Comparison of ENCODE assay signal across 10 cellular contexts in genomic region chr17:79845601-79845949, GRCh38. TPM values are rescaled to one million over a fixed set of nuclear protein-coding genes. Genes with fewer than 3 reads are reported as not detected.
DNase-seq lines count a peak whose midpoint lies in the region; ATAC-seq and TF ChIP-seq lines count a peak whose summit lies in the region.
"Had no signal": no experiment of that assay in that cellular context is flagged by ENCODE, and none has a peak within 500 bp of the region (broad histone marks: within the 10 kb centered on the region; RNA-seq: fewer than 3 reads in every experiment).

No MANE protein-coding gene starts in this region.

- DNase-seq in ELR (ENCODE audit: low read depth): peak; percentile 27
- DNase-seq in RPMI7951 (ENCODE audit: low read depth): peak; percentile 67
- DNase-seq in foreskin melanocyte: peak; percentile 80
- DNase-seq in psoas muscle: no peak
- no peak for DNase-seq in activated naive CD4-positive, alpha-beta T cell treated with anti-CD3 and anti-CD28 coated beads, Interleukin-2, amount 10 ng/mL, durations not matched to agents 7 days and 5 days
- no peak for DNase-seq in foreskin keratinocyte
- DNase-seq: activated CD4-positive, alpha-beta T cell treated with anti-CD3 and anti-CD28 coated beads for 48 hours had no signal

- peaks cover 22% of the 10 kb centered on the region for H3K4me1 ChIP-seq in psoas muscle
- H3K4me1 ChIP-seq in foreskin keratinocyte: peaks cover 5% of the 10 kb centered on the region

- no peaks in the 10 kb centered on the region for H3K36me3 ChIP-seq in psoas muscle (ENCODE audit: insufficient read depth in 1 of 2, low read depth in 1 of 2)

- no peak overlapping the region for H3K4me3 ChIP-seq in psoas muscle

- H3K9me3 Mint-ChIP-seq in activated naive CD4-positive, alpha-beta T cell treated with anti-CD3 and anti-CD28 coated beads, Interleukin-2, amount 10 ng/mL, durations not matched to agents 7 days and 5 days: no peaks in the 10 kb centered on the region
- H3K9me3 Mint-ChIP-seq: central memory CD8-positive, alpha-beta T cell had no signal

- H3K27me3 ChIP-seq in psoas muscle (ENCODE audit: insufficient read depth in 3 of 3, low read length in 2 of 3) (peaks cover 0 to 93% (median 29%) of the 10 kb centered on the region in 3 donors), foreskin keratinocyte (peaks cover 36% of the 10 kb centered on the region)

- H3K27ac Mint-ChIP-seq in activated naive CD4-positive, alpha-beta T cell treated with anti-CD3 and anti-CD28 coated beads, Interleukin-2, amount 10 ng/mL, durations not matched to agents 7 days and 5 days: no peak overlapping the region

- H3K36me3 Mint-ChIP-seq in activated naive CD4-positive, alpha-beta T cell treated with anti-CD3 and anti-CD28 coated beads, Interleukin-2, amount 10 ng/mL, durations not matched to agents 7 days and 5 days: peaks cover 3% of the 10 kb centered on the region

- no peak overlapping the region for H3K4me3 Mint-ChIP-seq in activated naive CD4-positive, alpha-beta T cell treated with anti-CD3 and anti-CD28 coated beads, Interleukin-2, amount 10 ng/mL, durations not matched to agents 7 days and 5 days

- peaks cover 27% of the 10 kb centered on the region for H3K4me1 Mint-ChIP-seq in activated naive CD4-positive, alpha-beta T cell treated with anti-CD3 and anti-CD28 coated beads, Interleukin-2, amount 10 ng/mL, durations not matched to agents 7 days and 5 days

- ATAC-seq in psoas muscle (no peak), HG02840 (IDR thresholded peaks at IDR 0.05; ENCODE audit: low FRiP score, unreplicated experiment) (no peak), foreskin keratinocyte (no peak), GM19035 (IDR thresholded peaks at IDR 0.05; ENCODE audit: unreplicated experiment) (no peak)

- CTCF ChIA-PET in activated naive CD4-positive, alpha-beta T cell treated with anti-CD3 and anti-CD28 coated beads, Interleukin-2, amount 10 ng/mL, durations not matched to agents 7 days and 5 days (lab: Charles Lee): interaction anchor here (0.6 to 4.1 kb wide), 7 partner anchors 24 to 125 kb away, joined by 3 to 15 read pairs (median 3); no protein-coding TSS in a partner anchor

- H3K27ac ChIP-seq in psoas muscle: peak overlapping the region; percentile 12
- no peak overlapping the region for H3K27ac ChIP-seq in foreskin keratinocyte

- WGBS in psoas muscle, 3 donors: 45 to 59% (median 58%) methylated on average over 7 of the region's 7 CpGs

- no peak for TF ChIP-seq CTCF in psoas muscle (IDR thresholded peaks at IDR 0.05)
- no peak for TF ChIP-seq CTCF in foreskin keratinocyte (conservative IDR thresholded peaks at IDR 0.05)

- no peaks in the 10 kb centered on the region for H3K9me3 ChIP-seq in psoas muscle

- intact Hi-C loops in psoas muscle (cut with DNase I): loop anchor here in 1 of 2 donors (10.0 kb wide), 1 partner anchor 149 kb away; no protein-coding TSS in a partner anchor

- H3K27me3 Mint-ChIP-seq in activated naive CD4-positive, alpha-beta T cell treated with anti-CD3 and anti-CD28 coated beads, Interleukin-2, amount 10 ng/mL, durations not matched to agents 7 days and 5 days: peaks cover 99% of the 10 kb centered on the region

RNA-seq across cellular contexts. Expression of gene CBX4, which starts 6.3 kb away (rescaled TPM):
- 10.8 and 11.8 TPM in 2 replicates for total RNA-seq in RPMI7951 (2014; rRNA removed; shearing (Covaris generic))
- total RNA-seq in psoas muscle (1 to 10 TPM; 2.5 to 7.8 (median 4.6) TPM), foreskin keratinocyte (10.5 and 12.4 TPM in 2 replicates)
- polyA plus RNA-seq in psoas muscle (1 to 10 TPM; 1.9 to 3.6 (median 2.4) TPM), foreskin keratinocyte (7.6 and 7.8 TPM in 2 replicates)

RNA-seq across cellular contexts. Expression of gene CBX8, which starts 48.7 kb away (rescaled TPM):
- 3.8 and 5.8 TPM in 2 replicates for total RNA-seq in RPMI7951 (2014; rRNA removed; shearing (Covaris generic))
- total RNA-seq in psoas muscle (1 to 10 TPM in 3 of 4 donors, under 1 TPM in 1; 0.40 to 3.3 (median 1.2) TPM), foreskin keratinocyte (2.9 and 4.5 TPM in 2 replicates)
- polyA plus RNA-seq in psoas muscle (1 to 10 TPM; 1.3 to 3.5 (median 1.3) TPM), foreskin keratinocyte (4.5 and 4.7 TPM in 2 replicates)

Comparison
In these comparisons a context has a peak if more than half of its experiments do, and no peak if none do; other contexts are left out.
1. DNase-seq: peak in ELR (single experiment), RPMI7951 (single experiment) and foreskin melanocyte (single experiment); none in psoas muscle (0 of 2), activated naive CD4-positive, alpha-beta T cell treated with anti-CD3 and anti-CD28 coated beads, Interleukin-2, amount 10 ng/mL, durations not matched to agents 7 days and 5 days (single experiment) and foreskin keratinocyte (0 of 2).